8 cellular contexts compared by ENCODE assay signal in genomic region chr12:120710805-120711296, GRCh38. TPM values are rescaled to one million over a fixed set of nuclear protein-coding genes. Genes with fewer than 3 reads are reported as not detected.
DNase-seq lines count a peak whose midpoint lies in the region; ATAC-seq and TF ChIP-seq lines count a peak whose summit lies in the region.

No MANE protein-coding gene starts in this region.

- H2AFZ ChIP-seq in parathyroid adenoma: peak overlapping the region; percentile 95

- H3K27me3 Mint-ChIP-seq in CD4-positive, CD25-positive, alpha-beta regulatory T cell: no peaks in the 10 kb centered on the region

- H3K9me3 ChIP-seq in CD4-positive, CD25-positive, alpha-beta regulatory T cell (ENCODE audit: control insufficient read depth in 2 of 2, low read length in 2 of 2): no peaks in the 10 kb centered on the region
- H3K9me3 ChIP-seq in parathyroid adenoma (ENCODE audit: control insufficient read depth, low read length): no peaks in the 10 kb centered on the region

- peak overlapping the region; percentile 93 to 97 (median 94) for H3K4me3 Mint-ChIP-seq in CD4-positive, CD25-positive, alpha-beta regulatory T cell

- H3K79me2 ChIP-seq in parathyroid adenoma: peaks cover 27% of the 10 kb centered on the region

- H3K4me3 ChIP-seq in CD4-positive, CD25-positive, alpha-beta regulatory T cell (ENCODE audit: low read depth, low read length): peak overlapping the region; percentile 51
- H3K4me3 ChIP-seq in Jurkat, Clone E6-1 (ENCODE audit: low read length): peak overlapping the region; percentile 84
- H3K4me3 ChIP-seq in parathyroid adenoma (ENCODE audit: low read depth, low read length): peak overlapping the region; percentile 79

- peak overlapping the region; percentile 68 for H3K27ac ChIP-seq in CD4-positive, CD25-positive, alpha-beta regulatory T cell (ENCODE audit: insufficient read depth, low read length, poor library complexity, severe bottlenecking)
- peak overlapping the region; percentile 77 for H3K27ac ChIP-seq in parathyroid adenoma

- H3K4me1 Mint-ChIP-seq in CD4-positive, CD25-positive, alpha-beta regulatory T cell: peaks cover 18 to 36% (median 29%) of the 10 kb centered on the region in 4 donors

- peaks cover 13% of the 10 kb centered on the region for H3K36me3 ChIP-seq in CD4-positive, CD25-positive, alpha-beta regulatory T cell (ENCODE audit: control insufficient read depth, insufficient read depth, low read length)
- H3K36me3 ChIP-seq in parathyroid adenoma (ENCODE audit: control insufficient read depth, insufficient read depth, low read length): no peaks in the 10 kb centered on the region

- H3K4me2 ChIP-seq in parathyroid adenoma (ENCODE audit: low read length): peak overlapping the region; percentile 74

- H3K36me3 Mint-ChIP-seq in CD4-positive, CD25-positive, alpha-beta regulatory T cell: peaks cover 8% of the 10 kb centered on the region

- no peaks in the 10 kb centered on the region for H3K9me3 Mint-ChIP-seq in CD4-positive, CD25-positive, alpha-beta regulatory T cell

- peaks cover 26% of the 10 kb centered on the region for H3K4me1 ChIP-seq in CD4-positive, CD25-positive, alpha-beta regulatory T cell (ENCODE audit: control insufficient read depth, insufficient read depth, low read length, poor library complexity, severe bottlenecking)
- peaks cover 10% of the 10 kb centered on the region for H3K4me1 ChIP-seq in parathyroid adenoma

- H3K9ac ChIP-seq in parathyroid adenoma: peak overlapping the region; percentile 92

- no peak for TF ChIP-seq CTCF in GM20000 (IDR thresholded peaks at IDR 0.05; ENCODE audit: extremely low read depth, missing control alignments)
- TF ChIP-seq CTCF in parathyroid adenoma (IDR thresholded peaks at IDR 0.05): no peak

- ATAC-seq in CD4-positive, CD25-positive, alpha-beta regulatory T cell (ENCODE audit: low read depth in 2 of 2): peak in 1 of 2 donors; percentile 16

- no peak for DNase-seq in CD4-positive, CD25-positive, alpha-beta regulatory T cell
- DNase-seq in GM20000 (ENCODE audit: low spot score) (peak; percentile 56), activated T-helper 1 cell treated with Interleukin-2 at 50 U/mL for 16 hours (ENCODE audit: low read depth) (peak; percentile 9), glomerular visceral epithelial cell (ENCODE audit: extremely low spot score) (peak; percentile 21), ureter (ENCODE audit: low spot score) (no peak), NCI-H2029 treated with DMSO at 0.1 percent for 48 hours (lab: John Stamatoyannopoulos, UW) (no peak)
- no peak for DNase-seq in Jurkat, Clone E6-1 (ENCODE audit: low read depth, low spot score)

- H3K27ac Mint-ChIP-seq in CD4-positive, CD25-positive, alpha-beta regulatory T cell: peak overlapping the region; percentile 67 to 92 (median 86)

- no peaks in the 10 kb centered on the region for H3K27me3 ChIP-seq in CD4-positive, CD25-positive, alpha-beta regulatory T cell (ENCODE audit: control insufficient read depth, insufficient read depth, low read length)
- no peaks in the 10 kb centered on the region for H3K27me3 ChIP-seq in parathyroid adenoma (ENCODE audit: control insufficient read depth, insufficient read depth, low read length)

RNA-seq across cellular contexts. Expression of gene UNC119B, which starts 0.6 kb away (rescaled TPM):
- 10.9 TPM for total RNA-seq in CD4-positive, CD25-positive, alpha-beta regulatory T cell
- polyA plus RNA-seq in CD4-positive, CD25-positive, alpha-beta regulatory T cell: 1 to 10 TPM; 6.6 to 9.4 (median 8.0) TPM
- polyA plus RNA-seq in Jurkat, Clone E6-1 (2012; ENCODE audit: insufficient read depth, insufficient read length): 31.6 TPM
- 28.4 TPM for total RNA-seq in ureter

RNA-seq across cellular contexts. Expression of gene ACADS, which starts 14.8 kb away (rescaled TPM):
- 10.9 TPM for total RNA-seq in CD4-positive, CD25-positive, alpha-beta regulatory T cell
- polyA plus RNA-seq in CD4-positive, CD25-positive, alpha-beta regulatory T cell: 10 to 100 TPM; 26.6 to 29.8 (median 27.4) TPM
- polyA plus RNA-seq in Jurkat, Clone E6-1 (2012; ENCODE audit: insufficient read depth, insufficient read length): 26.1 TPM
- total RNA-seq in ureter: 14.2 TPM

RNA-seq across cellular contexts. Expression of gene MLEC, which starts 23.9 kb away (rescaled TPM):
- 28.2 TPM for total RNA-seq in CD4-positive, CD25-positive, alpha-beta regulatory T cell
- polyA plus RNA-seq in CD4-positive, CD25-positive, alpha-beta regulatory T cell: 10 to 100 TPM; 41.0 to 61.4 (median 44.7) TPM
- 86.7 TPM for polyA plus RNA-seq in Jurkat, Clone E6-1 (2012; ENCODE audit: insufficient read depth, insufficient read length)
- 150 TPM for total RNA-seq in ureter

Comparison
In these comparisons a context has a peak if more than half of its experiments do, and no peak if none do; other contexts are left out.
1. DNase-seq: peak in GM20000 (single experiment), activated T-helper 1 cell treated with Interleukin-2 at 50 U/mL for 16 hours (single experiment) and glomerular visceral epithelial cell (single experiment); none in CD4-positive, CD25-positive, alpha-beta regulatory T cell (0 of 3), Jurkat, Clone E6-1 (single experiment), ureter (single experiment) and NCI-H2029 treated with DMSO at 0.1 percent for 48 hours (single experiment).
2. Peak in every context shown above with its lines, with median percentiles within 50 percentile points of each other: H3K4me3 ChIP-seq.